11 cellular contexts compared by ENCODE assay signal in genomic region chr3:11591006-11591360, GRCh38. TPM values are rescaled to one million over a fixed set of nuclear protein-coding genes. Genes with fewer than 3 reads are reported as not detected.
DNase-seq lines count a peak whose midpoint lies in the region; ATAC-seq, FAIRE-seq and TF ChIP-seq lines count a peak whose summit lies in the region.
"Had no signal": no experiment of that assay in that cellular context is flagged by ENCODE, and none has a peak within 500 bp of the region (broad histone marks: within the 10 kb centered on the region; RNA-seq: fewer than 3 reads in every experiment).

No MANE protein-coding gene starts in this region.

- no peak overlapping the region for H4K8ac ChIP-seq in H1 (ENCODE audit: extremely low read depth, insufficient read depth, low read length)

- TF ChIP-seq RAD21 in H1 (IDR thresholded peaks at IDR 0.05 in 1 of 2, conservative IDR thresholded peaks at IDR 0.05 in 1 of 2; ENCODE audit: low read depth in 2 of 2, low read length in 2 of 2), result no peak

- H2BK12ac ChIP-seq in H1 (ENCODE audit: low read depth, low read length), result no peak overlapping the region; the same call in 1 of the 2 replicates

- TF ChIP-seq POLR2A in heart left ventricle (IDR thresholded peaks at IDR 0.05) (no peak), H1 (IDR thresholded peaks at IDR 0.05; ENCODE audit: control extremely low read depth in 1 of 2, low read depth in 2 of 2, low read length in 2 of 2) (no peak)

- H3K9me3 ChIP-seq in heart left ventricle (no peaks in the 10 kb centered on the region), H1 (ENCODE audit: insufficient read depth in 2 of 2, low read depth in 1 of 2, low read length in 1 of 2) (no peaks in the 10 kb centered on the region), upper lobe of right lung (no peaks in the 10 kb centered on the region)
- no peaks in the 10 kb centered on the region for H3K9me3 ChIP-seq in naive thymus-derived CD4-positive, alpha-beta T cell (ENCODE audit: control insufficient read depth in 2 of 3, low read length in 3 of 3)

- peaks cover 34 to 80% (median 80%) of the 10 kb centered on the region in 7 donors for H3K4me1 Mint-ChIP-seq in naive thymus-derived CD4-positive, alpha-beta T cell

- H3K4me3 Mint-ChIP-seq in naive thymus-derived CD4-positive, alpha-beta T cell, result no peak overlapping the region
- H3K4me3 Mint-ChIP-seq: activated CD4-positive, alpha-beta T cell treated with anti-CD3 and anti-CD28 coated beads, Interleukin-2, amount 10 ng/mL, durations not matched to agents 24 days and 14 days; stimulated activated naive CD8-positive, alpha-beta T cell treated with anti-CD3 and anti-CD28 coated beads, Interleukin-15, Interleukin-2, amounts not matched to agents 100 ng/mL and 50 ng/mL, for 24 hours had no signal

- ATAC-seq in heart left ventricle (no peak), left ventricle myocardium superior (no peak), upper lobe of right lung (no peak)
- no peak for ATAC-seq in naive thymus-derived CD4-positive, alpha-beta T cell

- no peak for FAIRE-seq in H1 (lab: Jason Lieb, UNC)

- no peak overlapping the region for H4K91ac ChIP-seq in H1 (replicated peaks; ENCODE audit: insufficient read length, low read length)

- H3K4me3 ChIP-seq in heart left ventricle (peak overlapping the region in 6 of 12 donors; percentile 1 to 22 (median 11)), H1 (ENCODE audit: extremely low read depth in 1 of 4, insufficient read depth in 2 of 4, low read depth in 3 of 4, low read length in 4 of 4) (peak overlapping the region in 1 of 4 experiments; percentile 3; a peak in 1 of 8 replicates), upper lobe of right lung (no peak overlapping the region)
- no peak overlapping the region for H3K4me3 ChIP-seq in naive thymus-derived CD4-positive, alpha-beta T cell (ENCODE audit: low read length)

- peaks cover 13 to 51% (median 14%) of the 10 kb centered on the region in 5 donors for H3K36me3 Mint-ChIP-seq in naive thymus-derived CD4-positive, alpha-beta T cell

- H3K27ac ChIP-seq in heart left ventricle, result peak overlapping the region; percentile 26 to 84 (median 72)
- peak overlapping the region; percentile 54 for H3K27ac ChIP-seq in H1 (ENCODE audit: low read depth, low read length)
- no peak overlapping the region for H3K27ac ChIP-seq in naive thymus-derived CD4-positive, alpha-beta T cell (ENCODE audit: low read depth, low read length)
- peak overlapping the region; percentile 47 for H3K27ac ChIP-seq in upper lobe of right lung

- peak overlapping the region in 1 of 4 experiments; percentile 6; a peak in 1 of 7 replicates for H3K9ac ChIP-seq in H1 (replicated peaks in 1 of 4; ENCODE audit: extremely low read depth in 1 of 4, low read depth in 3 of 4, low read length in 3 of 4)

- peaks cover 31% of the 10 kb centered on the region for H3K79me1 ChIP-seq in H1 (ENCODE audit: low read depth, low read length)

- no peak overlapping the region for H2BK20ac ChIP-seq in H1 (ENCODE audit: low read length)

- H3K4me2 ChIP-seq in H1 (ENCODE audit: insufficient read depth in 1 of 2, low read depth in 2 of 2, low read length in 2 of 2), result peak overlapping the region; percentile 28 to 66; a peak in 3 of 4 replicates

- peak overlapping the region in 5 of 9 donors; percentile 30 to 79 (median 34) for H3K27ac Mint-ChIP-seq in naive thymus-derived CD4-positive, alpha-beta T cell
- H3K27ac Mint-ChIP-seq: activated CD4-positive, alpha-beta T cell treated with anti-CD3 and anti-CD28 coated beads, Interleukin-2, amount 10 ng/mL, durations not matched to agents 24 days and 14 days; stimulated activated naive CD8-positive, alpha-beta T cell treated with anti-CD3 and anti-CD28 coated beads, Interleukin-15, Interleukin-2, amounts not matched to agents 100 ng/mL and 50 ng/mL, for 24 hours had no signal

- 24 to 32% (median 29%) methylated on average over 7 of the region's 7 CpGs for WGBS in heart left ventricle, 4 donors
- WGBS in H1 (ENCODE audit: extremely low coverage in 1 of 2, insufficient coverage in 1 of 2, insufficient read length in 1 of 2, insufficient replicate concordance in 2 of 2, low coverage in 1 of 2, low lambda C conversion rate in 2 of 2, missing lambda C conversion rate in 1 of 2), 2 experiments, result 76% methylated on average over 7 of the region's 7 CpGs; no CpG with 5 or more reads in 1 of the 2 experiments

- no peak overlapping the region for H2AFZ ChIP-seq in H1 (ENCODE audit: low read length)

- H2BK120ac ChIP-seq in H1 (replicated peaks; ENCODE audit: low read depth, low read length), result no peak overlapping the region

- H2BK15ac ChIP-seq in H1 (ENCODE audit: low read length), result no peak overlapping the region

- POLR2A ChIA-PET in H1 (lab: Charles Lee; ENCODE audit: partially characterized antibody), result interaction anchor here (1.3 to 2.9 kb wide), 4 partner anchors 9 to 26 kb away, joined by 3 to 11 read pairs (median 4); no protein-coding TSS in a partner anchor
- POLR2A ChIA-PET in naive thymus-derived CD4-positive, alpha-beta T cell (lab: Charles Lee), result no interaction called here

- H4K20me1 ChIP-seq in H1 (replicated peaks in 1 of 2; ENCODE audit: control insufficient read depth in 1 of 2, insufficient read depth in 2 of 2, low read length in 2 of 2), result peaks cover 10 to 17% of the 10 kb centered on the region in 2 experiments

- no peak overlapping the region for H3K56ac ChIP-seq in H1 (replicated peaks; ENCODE audit: insufficient read length, low read depth, low read length)

- H3K18ac ChIP-seq in H1 (ENCODE audit: extremely low read depth, low read length), result no peak overlapping the region

- H3K4me1 ChIP-seq in heart left ventricle, result peaks cover 23 to 82% (median 70%) of the 10 kb centered on the region in 12 donors
- peaks cover 25 to 46% (median 39%) of the 10 kb centered on the region in 4 experiments for H3K4me1 ChIP-seq in H1 (replicated peaks in 1 of 4; ENCODE audit: control insufficient read depth in 3 of 4, insufficient read depth in 4 of 4, low read length in 3 of 4)
- H3K4me1 ChIP-seq in naive thymus-derived CD4-positive, alpha-beta T cell (ENCODE audit: control insufficient read depth in 2 of 2, insufficient read depth in 2 of 2, low read length in 2 of 2), result peaks cover 0 to 10% of the 10 kb centered on the region in 2 donors
- H3K4me1 ChIP-seq in upper lobe of right lung, result peaks cover 57% of the 10 kb centered on the region

- no peak overlapping the region for H3K23ac ChIP-seq in H1 (ENCODE audit: insufficient read length)

- H2AK5ac ChIP-seq in H1 (ENCODE audit: low read depth, low read length), result peak overlapping the region; percentile 75; the same call in 1 of the 2 replicates

- peaks cover 0 to 6% (median 0%) of the 10 kb centered on the region in 9 donors for H3K36me3 ChIP-seq in heart left ventricle
- H3K36me3 ChIP-seq in H1 (ENCODE audit: control insufficient read depth in 2 of 4, insufficient read depth in 4 of 4, low read length in 3 of 4), result no peaks in the 10 kb centered on the region; a peak in 1 of 8 replicates
- H3K36me3 ChIP-seq in naive thymus-derived CD4-positive, alpha-beta T cell (ENCODE audit: control insufficient read depth in 2 of 3, insufficient read depth in 3 of 3, low read length in 3 of 3), result peaks cover 0 to 5% (median 0%) of the 10 kb centered on the region in 3 experiments
- H3K36me3 ChIP-seq in upper lobe of right lung, result no peaks in the 10 kb centered on the region

- H3K79me2 ChIP-seq in H1 (ENCODE audit: control insufficient read depth in 1 of 2, insufficient read depth in 2 of 2, low read length in 2 of 2), result peaks cover 14 to 82% of the 10 kb centered on the region in 2 experiments

- no peak overlapping the region for H3K4ac ChIP-seq in H1 (replicated peaks; ENCODE audit: insufficient read length, low read depth, low read length)

- no peaks in the 10 kb centered on the region for H3K23me2 ChIP-seq in H1 (ENCODE audit: low read depth, low read length)

- CTCF ChIA-PET in H1 (lab: Charles Lee; ENCODE audit: partially characterized antibody), result interaction anchor here (0.7 to 1.8 kb wide), 6 partner anchors 10 to 637 kb away, joined by 3 to 8 read pairs (median 3); no protein-coding TSS in a partner anchor
- CTCF ChIA-PET in naive thymus-derived CD4-positive, alpha-beta T cell (lab: Charles Lee), result interaction anchor here (0.9 kb wide), 1 partner anchor 36 kb away, joined by 4 read pairs; no protein-coding TSS in a partner anchor

- peaks cover 0 to 3% (median 0%) of the 10 kb centered on the region in 11 donors for H3K9me3 Mint-ChIP-seq in naive thymus-derived CD4-positive, alpha-beta T cell
- H3K9me3 Mint-ChIP-seq: stimulated activated naive CD8-positive, alpha-beta T cell treated with anti-CD3 and anti-CD28 coated beads, Interleukin-15, Interleukin-2, amounts not matched to agents 100 ng/mL and 50 ng/mL, for 24 hours had no signal

- no peaks in the 10 kb centered on the region for H3K27me3 Mint-ChIP-seq in naive thymus-derived CD4-positive, alpha-beta T cell
- H3K27me3 Mint-ChIP-seq: activated CD4-positive, alpha-beta T cell treated with anti-CD3 and anti-CD28 coated beads, Interleukin-2, amount 10 ng/mL, durations not matched to agents 24 days and 14 days; stimulated activated naive CD8-positive, alpha-beta T cell treated with anti-CD3 and anti-CD28 coated beads, Interleukin-15, Interleukin-2, amounts not matched to agents 100 ng/mL and 50 ng/mL, for 24 hours had no signal

- DNase-seq in heart left ventricle (no peak), left ventricle myocardium superior (no peak), H1 (ENCODE audit: low read depth in 1 of 2, low spot score in 2 of 2) (no peak), upper lobe of right lung (no peak), nucleus accumbens (lab: John Stamatoyannopoulos, UW) (no peak), NCI-H446 (lab: John Stamatoyannopoulos, UW) (no peak), mesenteric fat pad (ENCODE audit: low spot score) (no peak)
- DNase-seq in naive thymus-derived CD4-positive, alpha-beta T cell, result no peak
- DNase-seq: ACHN; activated CD4-positive, alpha-beta T cell treated with anti-CD3 and anti-CD28 coated beads, Interleukin-2, amount 10 ng/mL, durations not matched to agents 24 days and 14 days had no signal

- intact Hi-C loops in heart left ventricle (cut with DNase I) (loop anchor here in 3 of 10 donors (2.0 to 5.0 kb wide), 2 partner anchors 51 to 52 kb away; partner anchors contain the start of gene VGLL4 (in 3 of the 3)), left ventricle myocardium superior (cut with micrococcal nuclease) (no loop called here), upper lobe of right lung (cut with DNase I) (no loop called here)
- intact Hi-C loops in naive thymus-derived CD4-positive, alpha-beta T cell (cut with micrococcal nuclease), result no loop called here

- no peaks in the 10 kb centered on the region for H3K27me3 ChIP-seq in heart left ventricle
- H3K27me3 ChIP-seq in H1 (replicated peaks in 1 of 4; ENCODE audit: control insufficient read depth in 3 of 4, extremely low read depth in 1 of 4, insufficient read depth in 3 of 4, low read length in 3 of 4), result no peaks in the 10 kb centered on the region
- H3K27me3 ChIP-seq in naive thymus-derived CD4-positive, alpha-beta T cell (ENCODE audit: control insufficient read depth in 2 of 2, insufficient read depth in 2 of 2, low read length in 2 of 2), result no peaks in the 10 kb centered on the region
- no peaks in the 10 kb centered on the region for H3K27me3 ChIP-seq in upper lobe of right lung

- no peak for TF ChIP-seq EP300 in H1 (IDR thresholded peaks at IDR 0.05; ENCODE audit: borderline replicate concordance in 1 of 2, low read depth in 2 of 2, low read length in 2 of 2)

- H3K14ac ChIP-seq in H1 (ENCODE audit: insufficient read length), result no peak overlapping the region

- H4K5ac ChIP-seq in H1 (ENCODE audit: insufficient read length, low read depth, low read length), result peak overlapping the region; percentile 5

- H2BK5ac ChIP-seq in H1 (ENCODE audit: low read depth, low read length), result peak overlapping the region; percentile 17; the same call in 1 of the 2 replicates

- TF ChIP-seq CTCF in heart left ventricle (IDR thresholded peaks at IDR 0.05), result no peak
- no peak for TF ChIP-seq CTCF in H1 (IDR thresholded peaks at IDR 0.05; ENCODE audit: control extremely low read depth in 1 of 3, insufficient read depth in 1 of 3, low read depth in 1 of 3, low read length in 3 of 3)
- no peak for TF ChIP-seq CTCF in upper lobe of right lung (IDR thresholded peaks at IDR 0.05)

RNA-seq across cellular contexts. Expression of gene VGLL4, which starts 52.7 kb away (rescaled TPM):
- total RNA-seq in heart left ventricle (10 to 100 TPM; 24.0 to 40.4 (median 32.6) TPM), left ventricle myocardium superior (26.2 TPM), upper lobe of right lung (57.5 TPM), mesenteric fat pad (57.5 TPM)
- polyA plus RNA-seq in heart left ventricle (10 to 100 TPM; 24.5 to 25.8 TPM), H1 (2011; rRNA removed) (50.0 and 61.4 TPM in 2 replicates)
- 41.9 and 45.1 TPM in 2 replicates for total RNA-seq in H1 (2021; fragmentation: NEBNext Ultra II Directional; extraction: Animal tissue kit (Norgen Biotek cat#: 25700))
- 36.8 TPM for polyA plus RNA-seq in H1 (2011; cell fraction: cytosol; rRNA removed)
- polyA plus RNA-seq in H1 (2011; cell fraction: nucleus; rRNA removed), result 47.2 TPM
- 25.0 to 30.9 TPM (median 26.7 TPM) in 4 replicates for polyA plus RNA-seq in H1 (2012, experiment 1 of 2)
- 28.4 TPM for polyA plus RNA-seq in H1 (2012, experiment 2 of 2)
- polyA plus RNA-seq in H1 (2013, experiment 1 of 2), result 33.7 TPM
- polyA plus RNA-seq in H1 (2013, experiment 2 of 2), result 33.3 TPM
- 23.2 and 35.7 TPM in 2 replicates for polyA minus RNA-seq in H1 (2011; rRNA and poly(A)+ RNA removed)
- polyA minus RNA-seq in H1 (2011; cell fraction: cytosol; rRNA and poly(A)+ RNA removed), result 23.8 TPM
- 46.4 TPM for polyA minus RNA-seq in H1 (2011; cell fraction: nucleus; rRNA and poly(A)+ RNA removed)
- total RNA-seq in naive thymus-derived CD4-positive, alpha-beta T cell, result 10 to 100 TPM; 22.9 to 44.8 (median 36.2) TPM
- 10 to 100 TPM; 18.6 to 23.8 TPM for polyA plus RNA-seq in naive thymus-derived CD4-positive, alpha-beta T cell
